In genomic region chr6:111676383-111676782, GRCh38 we compare ENCODE assay signal across 28 cellular contexts.
DNase-seq lines count a peak whose midpoint lies in the region; ATAC-seq lines count a peak whose summit lies in the region.
"Had no signal": no experiment of that assay in that cellular context is flagged by ENCODE, and none has a peak within 500 bp of the region (broad histone marks: within the 10 kb centered on the region; RNA-seq: fewer than 3 reads in every experiment).

No MANE protein-coding gene starts in this region.

- no peak overlapping the region for H3K4me2 ChIP-seq in neuronal stem cell (ENCODE audit: insufficient read depth, low read length, poor library complexity, severe bottlenecking)
- H3K4me2 ChIP-seq: KMS-11 had no signal

- H2BK5ac ChIP-seq in neuronal stem cell (ENCODE audit: low read length): no peak overlapping the region

- H3K27me3 Mint-ChIP-seq in activated CD4-positive, alpha-beta T cell treated with anti-CD3 and anti-CD28 coated beads for 36 hours: no peaks in the 10 kb centered on the region
- H3K27me3 Mint-ChIP-seq in activated naive CD8-positive, alpha-beta T cell treated with anti-CD3 and anti-CD28 coated beads, Interleukin-2, amount 50 U/mL, for 24 hours: no peaks in the 10 kb centered on the region
- H3K27me3 Mint-ChIP-seq: activated CD4-positive, alpha-beta memory T cell treated with anti-CD3 and anti-CD28 coated beads for 36 hours; naive B cell; stimulated activated memory B cell treated with anti-CD40 and anti-IgM and Interleukin-4, amounts not matched to agents 10 μg/mL and 1 μg/mL and 100 μg/mL, for 72 hours had no signal

- H3K14ac ChIP-seq in neuronal stem cell (ENCODE audit: low read length): no peak overlapping the region

- WGBS in neuronal stem cell (ENCODE audit: extremely low coverage in 2 of 2, insufficient read length in 2 of 2, insufficient replicate concordance in 1 of 2), 2 donors: no CpG with 5 or more reads among the region's 2 CpGs

- H3K4ac ChIP-seq in neuronal stem cell (ENCODE audit: low read length): no peak overlapping the region

- H4K91ac ChIP-seq in neuronal stem cell (ENCODE audit: low read depth, low read length, poor library complexity): no peak overlapping the region

- no peak for DNase-seq in activated CD4-positive, alpha-beta T cell treated with anti-CD3 and anti-CD28 coated beads for 36 hours
- no peak for DNase-seq in activated CD4-positive, alpha-beta T cell treated with anti-CD3 and anti-CD28 coated beads for 48 hours
- no peak for DNase-seq in activated naive CD8-positive, alpha-beta T cell treated with anti-CD3 and anti-CD28 coated beads, Interleukin-2, amount 50 U/mL, for 24 hours
- DNase-seq in left lobe of liver (ENCODE audit: low spot score) (no peak), neuronal stem cell (ENCODE audit: low spot score) (no peak), islet precursor cell (no peak)
- DNase-seq: activated CD4-positive, alpha-beta memory T cell treated with anti-CD3 and anti-CD28 coated beads for 36 hours; activated gamma-delta T cell; brain microvascular endothelial cell; left cardiac atrium; naive B cell; NCI-H1436; NCI-H2107; NCI-H446; NCI-H774; right cardiac atrium; RPMI8226; stimulated activated CD4-positive, alpha-beta T cell treated with anti-CD3 and anti-CD28 coated beads, Interleukin-4, amount 100 ng/mL, for 4 hours; substantia nigra had no signal

- H3K9ac ChIP-seq in neuronal stem cell (ENCODE audit: low read depth, low read length, poor library complexity): no peak overlapping the region
- H3K9ac ChIP-seq: KMS-11 had no signal

- H3K4me1 ChIP-seq in neuronal stem cell (ENCODE audit: control insufficient read depth in 2 of 2, insufficient read depth in 1 of 2, low read depth in 1 of 2, low read length in 2 of 2): peaks cover 7 to 40% of the 10 kb centered on the region in 2 donors
- H3K4me1 ChIP-seq: SJSA1 had no signal

- H4K8ac ChIP-seq in neuronal stem cell (ENCODE audit: low read depth, low read length): no peak overlapping the region

- intact Hi-C loops in activated CD4-positive, alpha-beta T cell treated with anti-CD3 and anti-CD28 coated beads for 36 hours (cut with DNase I, micrococcal nuclease): no loop called here

- no peaks in the 10 kb centered on the region for H3K79me1 ChIP-seq in neuronal stem cell (ENCODE audit: low read depth, low read length)

- H3K36me3 Mint-ChIP-seq in activated CD4-positive, alpha-beta T cell treated with anti-CD3 and anti-CD28 coated beads for 36 hours (ENCODE audit: low read depth): peaks cover 75% of the 10 kb centered on the region
- peaks cover 77% of the 10 kb centered on the region for H3K36me3 Mint-ChIP-seq in activated naive CD8-positive, alpha-beta T cell treated with anti-CD3 and anti-CD28 coated beads, Interleukin-2, amount 50 U/mL, for 24 hours (ENCODE audit: low read depth)

- no peak overlapping the region for H2AFZ ChIP-seq in neuronal stem cell (ENCODE audit: low read length)

- H3K4me1 Mint-ChIP-seq in activated CD4-positive, alpha-beta T cell treated with anti-CD3 and anti-CD28 coated beads for 36 hours: peaks cover 46% of the 10 kb centered on the region
- peaks cover 20% of the 10 kb centered on the region for H3K4me1 Mint-ChIP-seq in activated naive CD8-positive, alpha-beta T cell treated with anti-CD3 and anti-CD28 coated beads, Interleukin-2, amount 50 U/mL, for 24 hours
- H3K4me1 Mint-ChIP-seq: stimulated activated memory B cell treated with anti-CD40 and anti-IgM and Interleukin-4, amounts not matched to agents 10 μg/mL and 1 μg/mL and 100 μg/mL, for 72 hours had no signal

- no peak overlapping the region for H3K4me3 Mint-ChIP-seq in activated CD4-positive, alpha-beta T cell treated with anti-CD3 and anti-CD28 coated beads for 36 hours
- H3K4me3 Mint-ChIP-seq in activated naive CD8-positive, alpha-beta T cell treated with anti-CD3 and anti-CD28 coated beads, Interleukin-2, amount 50 U/mL, for 24 hours: no peak overlapping the region
- H3K4me3 Mint-ChIP-seq: activated CD4-positive, alpha-beta memory T cell treated with anti-CD3 and anti-CD28 coated beads for 36 hours; naive B cell; stimulated activated memory B cell treated with anti-CD40 and anti-IgM and Interleukin-4, amounts not matched to agents 10 μg/mL and 1 μg/mL and 100 μg/mL, for 72 hours had no signal

- peaks cover 10 to 96% of the 10 kb centered on the region in 2 donors for H3K36me3 ChIP-seq in neuronal stem cell (replicated peaks in 1 of 2; ENCODE audit: control insufficient read depth in 2 of 2, insufficient read depth in 2 of 2, low read length in 2 of 2)
- H3K36me3 ChIP-seq: HAP-1 had no signal

- H3K23ac ChIP-seq in neuronal stem cell (ENCODE audit: low read depth, low read length, poor library complexity): no peak overlapping the region

- ATAC-seq in activated CD4-positive, alpha-beta T cell treated with anti-CD3 and anti-CD28 coated beads for 36 hours: no peak
- no peak for ATAC-seq in activated naive CD8-positive, alpha-beta T cell treated with anti-CD3 and anti-CD28 coated beads, Interleukin-2, amount 50 U/mL, for 24 hours
- peak; percentile 68 for ATAC-seq in left lobe of liver
- no peak for ATAC-seq in HG03442 (IDR thresholded peaks at IDR 0.05; ENCODE audit: unreplicated experiment)
- ATAC-seq in GM19395 (IDR thresholded peaks at IDR 0.05; ENCODE audit: unreplicated experiment): no peak
- ATAC-seq: GM12878; left cardiac atrium; right cardiac atrium; stimulated activated memory B cell treated with anti-CD40 and anti-IgM and Interleukin-4, amounts not matched to agents 10 μg/mL and 1 μg/mL and 100 μg/mL, for 72 hours had no signal

- no peak overlapping the region for H3K18ac ChIP-seq in neuronal stem cell (ENCODE audit: low read length)

- H2AK5ac ChIP-seq in neuronal stem cell (ENCODE audit: low read depth, low read length): no peak overlapping the region

- no peak overlapping the region for H3K4me3 ChIP-seq in neuronal stem cell (ENCODE audit: low read length in 2 of 2)
- H3K4me3 ChIP-seq: GM12878, HAP-1, SJSA1 had no signal

- CTCF ChIA-PET in activated CD4-positive, alpha-beta T cell treated with anti-CD3 and anti-CD28 coated beads for 36 hours (lab: Charles Lee): interaction anchor here (0.9 to 1.4 kb wide), 3 partner anchors 8 to 366 kb away, joined by 3 to 8 read pairs (median 5); no protein-coding TSS in a partner anchor

- no peaks in the 10 kb centered on the region for H3K9me3 Mint-ChIP-seq in activated CD4-positive, alpha-beta T cell treated with anti-CD3 and anti-CD28 coated beads for 36 hours (ENCODE audit: low read depth)
- no peaks in the 10 kb centered on the region for H3K9me3 Mint-ChIP-seq in activated naive CD8-positive, alpha-beta T cell treated with anti-CD3 and anti-CD28 coated beads, Interleukin-2, amount 50 U/mL, for 24 hours
- H3K9me3 Mint-ChIP-seq: activated CD4-positive, alpha-beta memory T cell treated with anti-CD3 and anti-CD28 coated beads for 36 hours; naive B cell; stimulated activated memory B cell treated with anti-CD40 and anti-IgM and Interleukin-4, amounts not matched to agents 10 μg/mL and 1 μg/mL and 100 μg/mL, for 72 hours had no signal

- H2BK120ac ChIP-seq in neuronal stem cell (ENCODE audit: low read depth, low read length): no peak overlapping the region

- peak overlapping the region; percentile 6 for H3K27ac Mint-ChIP-seq in activated CD4-positive, alpha-beta T cell treated with anti-CD3 and anti-CD28 coated beads for 36 hours
- peak overlapping the region; percentile 42 for H3K27ac Mint-ChIP-seq in activated naive CD8-positive, alpha-beta T cell treated with anti-CD3 and anti-CD28 coated beads, Interleukin-2, amount 50 U/mL, for 24 hours
- H3K27ac Mint-ChIP-seq: naive B cell; stimulated activated memory B cell treated with anti-CD40 and anti-IgM and Interleukin-4, amounts not matched to agents 10 μg/mL and 1 μg/mL and 100 μg/mL, for 72 hours had no signal

- no peaks in the 10 kb centered on the region for H3K9me3 ChIP-seq in neuronal stem cell (replicated peaks in 1 of 2; ENCODE audit: control insufficient read depth in 2 of 2, insufficient read depth in 1 of 2, low read depth in 1 of 2, low read length in 2 of 2)
- H3K9me3 ChIP-seq: HAP-1, SJSA1 had no signal

- H3K27me3 ChIP-seq in neuronal stem cell (ENCODE audit: control insufficient read depth in 3 of 3, insufficient read depth in 3 of 3, low read depth in 1 of 3, low read length in 3 of 3): no peaks in the 10 kb centered on the region
- H3K27me3 ChIP-seq: brain microvascular endothelial cell, SJSA1 had no signal

- H3K27ac ChIP-seq in neuronal stem cell (replicated peaks; ENCODE audit: low read length): peak overlapping the region; percentile 53
- H3K27ac ChIP-seq: 22Rv1, brain microvascular endothelial cell, epithelial cell of prostate, KMS-11, SJSA1 had no signal

- H2BK12ac ChIP-seq in neuronal stem cell (ENCODE audit: low read length): no peak overlapping the region

- H2BK15ac ChIP-seq in neuronal stem cell (ENCODE audit: low read length): no peak overlapping the region

- POLR2A ChIA-PET in activated CD4-positive, alpha-beta T cell treated with anti-CD3 and anti-CD28 coated beads for 36 hours (lab: Charles Lee): no interaction called here
